Comparison of ENCODE assay signal across 15 cellular contexts in the genomic region with DNA sequence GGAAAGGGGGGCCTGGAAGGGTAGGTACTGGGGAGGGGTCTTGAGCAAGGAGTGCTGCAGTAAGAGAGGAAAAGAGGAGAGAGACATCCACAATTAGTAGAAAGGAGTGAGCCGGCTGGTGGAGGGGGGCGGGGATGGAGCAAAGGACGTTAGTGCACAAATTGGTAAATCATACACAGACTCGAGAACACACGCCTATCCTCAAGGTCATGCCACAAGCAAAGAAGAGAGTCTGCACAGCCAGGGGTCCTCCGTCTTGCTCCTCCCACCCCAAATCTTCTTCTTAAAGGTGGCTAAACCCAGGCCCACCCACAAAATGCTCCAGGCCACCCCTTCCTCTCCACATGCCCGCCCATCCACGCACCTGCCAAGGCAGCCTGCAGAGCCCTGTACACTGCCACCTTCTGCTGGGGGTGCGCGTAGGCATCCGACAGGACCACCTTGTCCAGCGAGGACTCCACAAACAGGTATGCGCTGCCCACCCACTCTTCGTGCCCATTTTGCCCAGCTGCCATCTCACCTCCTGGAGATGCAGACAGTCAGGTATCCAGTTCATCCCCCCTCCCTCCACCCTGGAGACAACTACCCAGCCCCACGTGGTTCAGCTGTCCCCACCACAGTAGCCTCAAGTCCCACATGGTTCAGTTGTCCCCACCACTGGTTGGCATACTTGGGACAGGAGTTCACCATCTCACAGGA. TPM values are rescaled to one million over a fixed set of nuclear protein-coding genes. Genes with fewer than 3 reads are reported as not detected.
DNase-seq lines count a peak whose midpoint lies in the region; ATAC-seq, FAIRE-seq and TF ChIP-seq lines count a peak whose summit lies in the region.
"Had no signal": no experiment of that assay in that cellular context is flagged by ENCODE, and none has a peak within 500 bp of the region (broad histone marks: within the 10 kb centered on the region; RNA-seq: fewer than 3 reads in every experiment).

No MANE protein-coding gene starts in this region.

- intact Hi-C loops in left lung (cut with DNase I): loop anchor here in 1 of 2 donors (5.0 to 10.0 kb wide), 2 partner anchors 141 to 179 kb away; no protein-coding TSS in a partner anchor

- no peak for DNase-seq in T-helper 2 cell treated with Interferon-gamma antibody and Interleukin-4, amounts not matched to agents 5 μg/mL and 100 μg/mL, for 36 hours (ENCODE audit: low spot score)
- no peak for DNase-seq in T-helper 2 cell
- no peak for DNase-seq in HTR-8/SVneo (ENCODE audit: insufficient read length, low spot score)
- DNase-seq in activated naive CD8-positive, alpha-beta T cell treated with anti-CD3 and anti-CD28 coated beads, Interleukin-2, amount 50 U/mL, for 24 hours: peak; percentile 10
- DNase-seq in naive thymus-derived CD8-positive, alpha-beta T cell: peak in 1 of 10 donors; percentile 54
- no peak for DNase-seq in left lung
- no peak for DNase-seq in pons (ENCODE audit: low spot score)
- DNase-seq: activated gamma-delta T cell treated with Interleukin-2 at 50 U/mL for 16 hours; HCEC 1CT; NCI-H1092; NCI-H226; SJCRH30; stimulated activated naive CD8-positive, alpha-beta T cell treated with anti-CD3 and anti-CD28 coated beads, Interleukin-15, Interleukin-2, amounts not matched to agents 100 U/mL and 50 U/mL, for 24 hours had no signal

- peaks cover 8 to 46% of the 10 kb centered on the region in 2 donors for H3K4me1 ChIP-seq in left lung

- peaks cover 0 to 25% of the 10 kb centered on the region in 2 donors for H3K27me3 ChIP-seq in left lung
- H3K27me3 ChIP-seq: esophagus muscularis mucosa had no signal

- TF ChIP-seq CTCF in left lung (IDR thresholded peaks at IDR 0.05): no peak

- peak overlapping the region; percentile 51 for H3K4me3 Mint-ChIP-seq in T-helper 2 cell treated with Interferon-gamma antibody and Interleukin-4, amounts not matched to agents 5 μg/mL and 100 μg/mL, for 36 hours
- H3K4me3 Mint-ChIP-seq in activated naive CD8-positive, alpha-beta T cell treated with anti-CD3 and anti-CD28 coated beads, Interleukin-2, amount 50 U/mL, for 24 hours: no peak overlapping the region
- peak overlapping the region in 7 of 10 donors; percentile 4 to 56 (median 19) for H3K4me3 Mint-ChIP-seq in naive thymus-derived CD8-positive, alpha-beta T cell

- peaks cover 2% of the 10 kb centered on the region for H3K27me3 Mint-ChIP-seq in T-helper 2 cell treated with Interferon-gamma antibody and Interleukin-4, amounts not matched to agents 5 μg/mL and 100 μg/mL, for 36 hours (ENCODE audit: low read depth)
- peaks cover 16% of the 10 kb centered on the region for H3K27me3 Mint-ChIP-seq in activated naive CD8-positive, alpha-beta T cell treated with anti-CD3 and anti-CD28 coated beads, Interleukin-2, amount 50 U/mL, for 24 hours
- peaks cover 2 to 13% (median 7%) of the 10 kb centered on the region in 5 donors for H3K27me3 Mint-ChIP-seq in naive thymus-derived CD8-positive, alpha-beta T cell

- peaks cover 36% of the 10 kb centered on the region for H3K36me3 Mint-ChIP-seq in T-helper 2 cell treated with Interferon-gamma antibody and Interleukin-4, amounts not matched to agents 5 μg/mL and 100 μg/mL, for 36 hours (ENCODE audit: low read depth)
- H3K36me3 Mint-ChIP-seq in activated naive CD8-positive, alpha-beta T cell treated with anti-CD3 and anti-CD28 coated beads, Interleukin-2, amount 50 U/mL, for 24 hours (ENCODE audit: low read depth): no peaks in the 10 kb centered on the region
- peaks cover 0 to 4% (median 0%) of the 10 kb centered on the region in 3 donors for H3K36me3 Mint-ChIP-seq in naive thymus-derived CD8-positive, alpha-beta T cell

- no peak for ATAC-seq in activated naive CD8-positive, alpha-beta T cell treated with anti-CD3 and anti-CD28 coated beads, Interleukin-2, amount 50 U/mL, for 24 hours
- no peak for ATAC-seq in naive thymus-derived CD8-positive, alpha-beta T cell
- ATAC-seq in HG03139 (IDR thresholded peaks at IDR 0.05; ENCODE audit: unreplicated experiment) (no peak), left lung (no peak)
- ATAC-seq: stimulated activated naive CD8-positive, alpha-beta T cell treated with anti-CD3 and anti-CD28 coated beads, Interleukin-15, Interleukin-2, amounts not matched to agents 100 U/mL and 50 U/mL, for 24 hours had no signal

- H3K36me3 ChIP-seq in left lung: peaks cover 0 to 11% of the 10 kb centered on the region in 2 donors
- H3K36me3 ChIP-seq: esophagus muscularis mucosa, SJCRH30 had no signal

- peaks cover 51% of the 10 kb centered on the region for H3K4me1 Mint-ChIP-seq in T-helper 2 cell treated with Interferon-gamma antibody and Interleukin-4, amounts not matched to agents 5 μg/mL and 100 μg/mL, for 36 hours (ENCODE audit: low read depth)
- H3K4me1 Mint-ChIP-seq in activated naive CD8-positive, alpha-beta T cell treated with anti-CD3 and anti-CD28 coated beads, Interleukin-2, amount 50 U/mL, for 24 hours: peaks cover 43% of the 10 kb centered on the region
- H3K4me1 Mint-ChIP-seq in naive thymus-derived CD8-positive, alpha-beta T cell: peaks cover 28 to 60% (median 45%) of the 10 kb centered on the region in 4 donors

- no peak overlapping the region for H3K4me3 ChIP-seq in left lung
- H3K4me3 ChIP-seq: SJCRH30 had no signal

- POLR2A ChIA-PET in naive thymus-derived CD8-positive, alpha-beta T cell (lab: Charles Lee): no interaction called here

- H3K9me3 Mint-ChIP-seq in T-helper 2 cell treated with Interferon-gamma antibody and Interleukin-4, amounts not matched to agents 5 μg/mL and 100 μg/mL, for 36 hours: no peaks in the 10 kb centered on the region
- no peaks in the 10 kb centered on the region for H3K9me3 Mint-ChIP-seq in activated naive CD8-positive, alpha-beta T cell treated with anti-CD3 and anti-CD28 coated beads, Interleukin-2, amount 50 U/mL, for 24 hours
- H3K9me3 Mint-ChIP-seq in naive thymus-derived CD8-positive, alpha-beta T cell: no peaks in the 10 kb centered on the region

- H3K27ac Mint-ChIP-seq in T-helper 2 cell treated with Interferon-gamma antibody and Interleukin-4, amounts not matched to agents 5 μg/mL and 100 μg/mL, for 36 hours: no peak overlapping the region
- H3K27ac Mint-ChIP-seq in activated naive CD8-positive, alpha-beta T cell treated with anti-CD3 and anti-CD28 coated beads, Interleukin-2, amount 50 U/mL, for 24 hours: no peak overlapping the region
- peak overlapping the region in 6 of 10 donors; percentile 18 to 93 (median 54) for H3K27ac Mint-ChIP-seq in naive thymus-derived CD8-positive, alpha-beta T cell

- FAIRE-seq in HTR-8/SVneo (lab: Jason Lieb, UNC): peak; percentile 48

- H3K9me3 ChIP-seq in left lung: no peaks in the 10 kb centered on the region
- H3K9me3 ChIP-seq: esophagus muscularis mucosa, SJCRH30 had no signal

- no peak overlapping the region for H3K27ac ChIP-seq in left lung
- H3K27ac ChIP-seq: esophagus muscularis mucosa, SJCRH30 had no signal

RNA-seq across cellular contexts. Expression of a gene that starts 3.4 kb away (rescaled TPM):
- total RNA-seq in naive thymus-derived CD8-positive, alpha-beta T cell: 10 to 100 TPM; 41.0 to 43.4 TPM
- polyA plus RNA-seq in naive thymus-derived CD8-positive, alpha-beta T cell: 10 to 100 TPM; 44.9 to 49.1 (median 48.2) TPM
- total RNA-seq in left lung: 10 to 100 TPM; 25.1 to 25.5 TPM

RNA-seq across cellular contexts. Expression of a gene that starts 3.5 kb away (rescaled TPM):
- total RNA-seq in naive thymus-derived CD8-positive, alpha-beta T cell: 10 to 100 TPM in 1 of 2 experiments, 1 to 10 TPM in 1; 9.0 to 10.9 TPM
- 1 to 10 TPM; 1.8 to 2.8 (median 2.5) TPM for polyA plus RNA-seq in naive thymus-derived CD8-positive, alpha-beta T cell
- total RNA-seq in left lung: 10 to 100 TPM; 22.1 to 22.9 TPM

RNA-seq across cellular contexts. Expression of a gene that starts 5.5 kb away (rescaled TPM):
- total RNA-seq in naive thymus-derived CD8-positive, alpha-beta T cell: 1 to 10 TPM; 1.5 to 1.8 TPM
- polyA plus RNA-seq in naive thymus-derived CD8-positive, alpha-beta T cell: 1 to 10 TPM in 1 of 3 donors, under 1 TPM in 2; 0.19 to 1.1 (median 0.28) TPM
- 10 to 100 TPM; 18.6 to 29.4 TPM for total RNA-seq in left lung

RNA-seq across cellular contexts. Expression of a gene that starts 8.2 kb away (rescaled TPM):
- 10 to 100 TPM in 1 of 2 experiments, 1 to 10 TPM in 1; 9.7 to 14.8 TPM for total RNA-seq in naive thymus-derived CD8-positive, alpha-beta T cell
- not detected for polyA plus RNA-seq in naive thymus-derived CD8-positive, alpha-beta T cell
- 10 to 100 TPM; 28.1 to 38.2 TPM for total RNA-seq in left lung

RNA-seq across cellular contexts. Expression of a gene that starts 14.0 kb away (rescaled TPM):
- total RNA-seq in naive thymus-derived CD8-positive, alpha-beta T cell: 1 to 10 TPM in 1 of 2 experiments, under 1 TPM in 1; 0.70 to 1.6 TPM
- not detected for polyA plus RNA-seq in naive thymus-derived CD8-positive, alpha-beta T cell
- 10 to 100 TPM; 29.5 to 36.7 TPM for total RNA-seq in left lung

Comparison
In these comparisons a context has a peak if more than half of its experiments do, and no peak if none do; other contexts are left out.
1. H3K27ac Mint-ChIP-seq: peak in naive thymus-derived CD8-positive, alpha-beta T cell (6 of 10); none in T-helper 2 cell treated with Interferon-gamma antibody and Interleukin-4, amounts not matched to agents 5 μg/mL and 100 μg/mL, for 36 hours (single experiment) and activated naive CD8-positive, alpha-beta T cell treated with anti-CD3 and anti-CD28 coated beads, Interleukin-2, amount 50 U/mL, for 24 hours (single experiment).
2. RNA of a gene that starts 5.5 kb away (total RNA-seq): 18.6 to 29.4 TPM in left lung; 1.5 to 1.8 TPM in naive thymus-derived CD8-positive, alpha-beta T cell; every median in the first group is over 4 times any median in the second.